ENCODE assay signal across 17 cellular contexts in the genomic region with DNA sequence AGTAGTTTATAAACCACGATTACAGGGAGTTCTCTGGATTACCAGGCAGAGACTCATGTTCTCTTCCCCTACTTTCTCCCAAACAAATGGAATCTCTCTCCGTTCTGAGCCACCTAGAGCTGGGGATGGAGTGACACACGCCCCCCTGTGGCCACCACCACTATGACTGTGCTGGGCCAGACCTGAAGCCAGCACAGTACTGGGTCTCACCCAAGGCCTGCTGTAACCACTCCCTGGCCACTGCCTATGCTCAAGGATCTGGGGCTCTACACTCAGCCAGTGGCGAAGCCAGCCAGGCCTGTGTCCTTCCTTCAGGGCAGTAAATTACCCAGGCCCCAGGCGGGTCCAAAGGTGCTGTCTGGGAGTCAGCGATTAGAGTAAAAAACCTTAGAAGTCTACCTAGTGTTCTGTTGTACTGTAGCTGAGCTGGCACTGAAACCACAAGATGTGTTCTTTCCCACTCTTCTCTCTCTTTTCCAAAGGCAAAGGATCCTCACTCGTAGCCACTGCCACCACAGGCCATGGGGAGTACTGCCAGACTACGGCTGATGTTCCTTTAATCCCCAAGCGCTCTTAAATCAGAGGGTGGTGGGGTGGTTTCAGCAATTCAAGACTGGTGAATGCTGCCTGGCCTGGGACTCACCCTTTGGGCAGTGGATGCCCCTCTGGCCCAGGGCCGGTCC.
DNase-seq lines count a peak whose midpoint lies in the region; ATAC-seq and TF ChIP-seq lines count a peak whose summit lies in the region.
"Had no signal": no experiment of that assay in that cellular context is flagged by ENCODE, and none has a peak within 500 bp of the region (broad histone marks: within the 10 kb centered on the region; RNA-seq: fewer than 3 reads in every experiment).

No MANE protein-coding gene starts in this region.

- H3K36me3 ChIP-seq in BE2C (no peaks in the 10 kb centered on the region), OCI-LY3 (replicated peaks; ENCODE audit: low read depth, low read length) (no peaks in the 10 kb centered on the region)
- H3K36me3 ChIP-seq: gastrocnemius medialis, ovary had no signal

- in situ Hi-C loops in GM13977 (cut with MboI; ENCODE audit: low pct_unique_long_range_greater_than_20kb, low sequenced_read_pairs, unreplicated experiment), result no loop called here

- TF ChIP-seq CTCF in BE2C (IDR thresholded peaks at IDR 0.05; ENCODE audit: low read depth, low read length), result peak; percentile 16
- peak; percentile 22 for TF ChIP-seq CTCF in GM13977 (IDR thresholded peaks at IDR 0.05; ENCODE audit: extremely low read depth, insufficient read depth, missing control alignments)
- TF ChIP-seq CTCF in OCI-LY3 (IDR thresholded peaks at IDR 0.05; ENCODE audit: low read depth, low read length), result 0 out of 2 replicates have a peak, but pooled peaks have one; percentile 3

- no peak for ATAC-seq in activated CD4-positive, CD25-positive, alpha-beta regulatory T cell treated with anti-CD3 and anti-CD28 coated beads, Interleukin-2, amount 50 U/mL, for 24 hours
- ATAC-seq: gastrocnemius medialis had no signal

- H3K4me3 ChIP-seq in BE2C (ENCODE audit: low read depth, low read length), result no peak overlapping the region
- no peak overlapping the region for H3K4me3 ChIP-seq in OCI-LY3 (ENCODE audit: low read length)
- H3K4me3 ChIP-seq: coronary artery, gastrocnemius medialis, ovary had no signal

- no peaks in the 10 kb centered on the region for H3K9me3 ChIP-seq in BE2C
- no peaks in the 10 kb centered on the region for H3K9me3 ChIP-seq in OCI-LY3 (ENCODE audit: insufficient read depth, low read length)
- H3K9me3 ChIP-seq: gastrocnemius medialis, ovary had no signal

- DNase-seq in BE2C, result peak; percentile 9
- DNase-seq in GM13977 (ENCODE audit: low spot score), result no peak
- DNase-seq in iPS DF 19.7 (ENCODE audit: low read depth, low spot score), result peak; percentile 15
- DNase-seq in activated T-cell treated with anti-CD3 and anti-CD28 coated beads, Interleukin-2, amount 50 U/mL, for 1 hour, result no peak
- no peak for DNase-seq in activated naive CD4-positive, alpha-beta T cell (lab: John Stamatoyannopoulos, UW)
- no peak for DNase-seq in HuH-7 (ENCODE audit: low spot score)
- DNase-seq: activated CD4-positive, alpha-beta T cell treated with anti-CD3 and anti-CD28 coated beads, Interleukin-2, amount 10 ng/mL, durations not matched to agents 24 days and 14 days; COR-L47; gastrocnemius medialis; Kasumi-1; NCI-H1436 treated with DMSO at 0.1 percent for 48 hours; ovary; stimulated activated CD4-positive, alpha-beta T cell treated with anti-CD3 and anti-CD28 coated beads, Interleukin-4, amount 100 ng/mL, for 1 hour; T1000 had no signal

- no peak overlapping the region for H3K27ac ChIP-seq in OCI-LY3 (ENCODE audit: low read length)
- H3K27ac ChIP-seq: coronary artery, gastrocnemius medialis, ovary had no signal

- H3K9ac ChIP-seq in OCI-LY3 (ENCODE audit: low read length), result no peak overlapping the region

- no peaks in the 10 kb centered on the region for H3K79me2 ChIP-seq in OCI-LY3 (ENCODE audit: low read length)

- no peak overlapping the region for H3K4me2 ChIP-seq in OCI-LY3 (ENCODE audit: low read length)

- H2AFZ ChIP-seq in OCI-LY3 (ENCODE audit: low read depth, low read length), result no peak overlapping the region

- no peaks in the 10 kb centered on the region for H3K4me1 ChIP-seq in BE2C
- H3K4me1 ChIP-seq in OCI-LY3 (ENCODE audit: low read length), result no peaks in the 10 kb centered on the region
- H3K4me1 ChIP-seq: gastrocnemius medialis had no signal

- no peaks in the 10 kb centered on the region for H4K20me1 ChIP-seq in OCI-LY3 (ENCODE audit: insufficient read depth, low read length)

- H3K27me3 ChIP-seq in BE2C, result no peaks in the 10 kb centered on the region
- H3K27me3 ChIP-seq in OCI-LY3 (ENCODE audit: low read depth, low read length), result no peaks in the 10 kb centered on the region
- H3K27me3 ChIP-seq: gastrocnemius medialis, ovary had no signal

Comparison
In these comparisons a context has a peak if more than half of its experiments do, and no peak if none do; other contexts are left out.
1. DNase-seq: peak in BE2C (single experiment) and iPS DF 19.7 (single experiment); none in GM13977 (single experiment), activated T-cell treated with anti-CD3 and anti-CD28 coated beads, Interleukin-2, amount 50 U/mL, for 1 hour (single experiment), activated naive CD4-positive, alpha-beta T cell (0 of 4) and HuH-7 (single experiment).
2. Peak in every context shown above with its lines, with median percentiles within 50 percentile points of each other: CTCF ChIP-seq.